ENCODE assay signal across 8 cellular contexts in genomic region chr3:66039590-66039887, GRCh38. TPM values are rescaled to one million over a fixed set of nuclear protein-coding genes. Genes with fewer than 3 reads are reported as not detected.
DNase-seq lines count a peak whose midpoint lies in the region; ATAC-seq, FAIRE-seq and TF ChIP-seq lines count a peak whose summit lies in the region.

No MANE protein-coding gene starts in this region.

- H3K4me1 ChIP-seq in keratinocyte (ENCODE audit: control insufficient read depth, extremely low read depth, insufficient read depth, low read length) (peaks cover 16% of the 10 kb centered on the region), subcutaneous abdominal adipose tissue (ENCODE audit: control insufficient read depth in 5 of 5, insufficient read depth in 5 of 5, low read length in 5 of 5) (peaks cover 0 to 41% (median 39%) of the 10 kb centered on the region in 5 donors)

- H3K4me3 ChIP-seq in keratinocyte (ENCODE audit: control insufficient read depth in 2 of 3, extremely low read depth in 1 of 3, insufficient read depth in 2 of 3, low read depth in 1 of 3, low read length in 3 of 3) (peak overlapping the region; percentile 68 to 90 (median 77)), subcutaneous abdominal adipose tissue (ENCODE audit: low read depth in 1 of 5, low read length in 5 of 5) (peak overlapping the region; percentile 69 to 93 (median 73))

- H3K9me3 Mint-ChIP-seq in activated naive CD4-positive, alpha-beta T cell treated with anti-CD3 and anti-CD28 coated beads for 36 hours, result no peaks in the 10 kb centered on the region
- peaks cover 2 to 3% of the 10 kb centered on the region in 2 donors for H3K9me3 Mint-ChIP-seq in activated naive CD4-positive, alpha-beta T cell treated with anti-CD3 and anti-CD28 coated beads, Interleukin-2, amount 50 U/mL, for 72 hours
- H3K9me3 Mint-ChIP-seq in MCF 10A (ENCODE audit: unreplicated experiment), result no peaks in the 10 kb centered on the region

- FAIRE-seq in keratinocyte (lab: Jason Lieb, UNC), result no peak

- H3K36me3 ChIP-seq in keratinocyte (ENCODE audit: control insufficient read depth in 2 of 2, extremely low read depth in 1 of 2, insufficient read depth in 2 of 2, low read length in 2 of 2) (no peaks in the 10 kb centered on the region), subcutaneous abdominal adipose tissue (ENCODE audit: control insufficient read depth in 5 of 5, insufficient read depth in 5 of 5, low read length in 5 of 5) (no peaks in the 10 kb centered on the region)

- H3K9ac ChIP-seq in keratinocyte (ENCODE audit: control insufficient read depth, extremely low read depth, insufficient read depth, low read length) (peak overlapping the region; percentile 81), subcutaneous abdominal adipose tissue (ENCODE audit: low read length in 5 of 5) (peak overlapping the region; percentile 68 to 87 (median 74))

- intact Hi-C loops in activated naive CD4-positive, alpha-beta T cell treated with anti-CD3 and anti-CD28 coated beads for 36 hours (cut with micrococcal nuclease), result loop anchor here (5.0 kb wide), 1 partner anchor 183 kb away; the partner anchor contains the start of gene SLC25A26
- intact Hi-C loops in MCF 10A (cut with micrococcal nuclease), result loop anchor here (2.0 to 5.0 kb wide), 5 partner anchors 41 to 255 kb away; no protein-coding TSS in a partner anchor

- DNase-seq in activated naive CD4-positive, alpha-beta T cell treated with anti-CD3 and anti-CD28 coated beads for 36 hours, result no peak
- DNase-seq in activated naive CD4-positive, alpha-beta T cell treated with anti-CD3 and anti-CD28 coated beads, Interleukin-2, amount 50 U/mL, for 72 hours (ENCODE audit: low spot score in 2 of 2), result no peak
- DNase-seq in MCF 10A (ENCODE audit: unreplicated experiment) (peak; percentile 16), keratinocyte (ENCODE audit: low read depth, low spot score) (no peak)
- no peak for DNase-seq in stimulated activated CD4-positive, alpha-beta T cell treated with anti-CD3 and anti-CD28 coated beads, Interleukin-12 subunit alpha, Interleukin-12 subunit beta, amount 100 ng/mL, for 4 hours

- peak overlapping the region; percentile 71 for H3K4me2 ChIP-seq in keratinocyte (ENCODE audit: control insufficient read depth, extremely low read depth, insufficient read depth, low read depth, low read length)

- CTCF ChIA-PET in activated naive CD4-positive, alpha-beta T cell treated with anti-CD3 and anti-CD28 coated beads for 36 hours (lab: Charles Lee), result no interaction called here
- CTCF ChIA-PET in MCF 10A (lab: Yijun Ruan, JAX), result interaction anchor here (0.7 to 1.6 kb wide), 4 partner anchors 33 to 601 kb away, joined by 3 read pairs; no protein-coding TSS in a partner anchor

- H2AFZ ChIP-seq in keratinocyte (ENCODE audit: control insufficient read depth, low read length), result peak overlapping the region; percentile 88

- H3K9me1 ChIP-seq in keratinocyte (ENCODE audit: control insufficient read depth, extremely low read depth, insufficient read depth, low read length), result no peaks in the 10 kb centered on the region

- H3K27me3 Mint-ChIP-seq in activated naive CD4-positive, alpha-beta T cell treated with anti-CD3 and anti-CD28 coated beads for 36 hours (ENCODE audit: low read depth), result peaks cover 63% of the 10 kb centered on the region
- H3K27me3 Mint-ChIP-seq in MCF 10A (ENCODE audit: insufficient read depth, unreplicated experiment), result peaks cover 10% of the 10 kb centered on the region

- dilution Hi-C loops in keratinocyte (cut with MboI; ENCODE audit: extremely low pct_ligation_motif_present, low sequenced_read_pairs), result no loop called here

- TF ChIP-seq CTCF in MCF 10A (IDR thresholded peaks at IDR 0.05; ENCODE audit: unreplicated experiment), result no peak
- peak in 1 of 3 experiments; percentile 1 for TF ChIP-seq CTCF in keratinocyte (optimal IDR thresholded peaks at IDR 0.05 in 1 of 3, IDR thresholded peaks at IDR 0.05 in 1 of 3, conservative IDR thresholded peaks at IDR 0.05 in 1 of 3; ENCODE audit: extremely low read depth in 1 of 3, insufficient read depth in 2 of 3, low read length in 3 of 3)

- H4K20me1 ChIP-seq in keratinocyte (ENCODE audit: control insufficient read depth, extremely low read depth, insufficient read depth, low read length), result no peaks in the 10 kb centered on the region

- H3K27me3 ChIP-seq in keratinocyte (ENCODE audit: control insufficient read depth, extremely low read depth, insufficient read depth, low read length) (no peaks in the 10 kb centered on the region), subcutaneous abdominal adipose tissue (ENCODE audit: control insufficient read depth in 5 of 5, insufficient read depth in 4 of 5, low read length in 5 of 5) (no peaks in the 10 kb centered on the region)

- no peak overlapping the region for H3K27ac Mint-ChIP-seq in activated naive CD4-positive, alpha-beta T cell treated with anti-CD3 and anti-CD28 coated beads for 36 hours
- H3K27ac Mint-ChIP-seq in activated naive CD4-positive, alpha-beta T cell treated with anti-CD3 and anti-CD28 coated beads, Interleukin-2, amount 50 U/mL, for 72 hours, result no peak overlapping the region
- H3K27ac Mint-ChIP-seq in MCF 10A (ENCODE audit: low read depth, unreplicated experiment), result no peak overlapping the region

- peaks cover 26% of the 10 kb centered on the region for H3K79me2 ChIP-seq in keratinocyte (ENCODE audit: control insufficient read depth, insufficient read depth, low read length)

- POLR2A ChIA-PET in MCF 10A (lab: Yijun Ruan, JAX), result interaction anchor here (0.6 to 1.1 kb wide), 3 partner anchors 11 to 1484 kb away, joined by 3 read pairs; no protein-coding TSS in a partner anchor

- H3K4me3 Mint-ChIP-seq in activated naive CD4-positive, alpha-beta T cell treated with anti-CD3 and anti-CD28 coated beads for 36 hours, result peak overlapping the region; percentile 42
- peak overlapping the region; percentile 91 for H3K4me3 Mint-ChIP-seq in MCF 10A (ENCODE audit: unreplicated experiment)

- peaks cover 2% of the 10 kb centered on the region for H3K36me3 Mint-ChIP-seq in activated naive CD4-positive, alpha-beta T cell treated with anti-CD3 and anti-CD28 coated beads for 36 hours (ENCODE audit: low read depth)
- H3K36me3 Mint-ChIP-seq in activated naive CD4-positive, alpha-beta T cell treated with anti-CD3 and anti-CD28 coated beads, Interleukin-2, amount 50 U/mL, for 72 hours, result peaks cover 6 to 8% of the 10 kb centered on the region in 2 donors
- H3K36me3 Mint-ChIP-seq in MCF 10A (ENCODE audit: insufficient read depth, unreplicated experiment), result no peaks in the 10 kb centered on the region

- H3K4me1 Mint-ChIP-seq in activated naive CD4-positive, alpha-beta T cell treated with anti-CD3 and anti-CD28 coated beads for 36 hours (ENCODE audit: low read depth), result peaks cover 9% of the 10 kb centered on the region
- peaks cover 23% of the 10 kb centered on the region for H3K4me1 Mint-ChIP-seq in MCF 10A (ENCODE audit: insufficient read depth, unreplicated experiment)

- H3K9me3 ChIP-seq in keratinocyte (ENCODE audit: control insufficient read depth, low read depth, low read length) (no peaks in the 10 kb centered on the region), subcutaneous abdominal adipose tissue (ENCODE audit: control insufficient read depth in 5 of 5, low read length in 5 of 5) (no peaks in the 10 kb centered on the region)

- BruUV-seq in MCF 10A (replicated peaks; lab: Mats Ljungman, UMichigan), result no TSS peak

- H3K27ac ChIP-seq in keratinocyte (ENCODE audit: control insufficient read depth, insufficient read depth, low read length), result peak overlapping the region; percentile 73
- H3K27ac ChIP-seq in subcutaneous abdominal adipose tissue (ENCODE audit: low read depth, low read length), result peak overlapping the region; percentile 94

- no peak for ATAC-seq in activated naive CD4-positive, alpha-beta T cell treated with anti-CD3 and anti-CD28 coated beads, Interleukin-2, amount 50 U/mL, for 72 hours
- ATAC-seq in GM21390 (IDR thresholded peaks at IDR 0.05; ENCODE audit: unreplicated experiment), result no peak
- ATAC-seq in GM21447 (IDR thresholded peaks at IDR 0.05; ENCODE audit: unreplicated experiment), result no peak

RNA-seq across cellular contexts. Expression of gene MAGI1, which starts 0.8 kb away (rescaled TPM):
- not detected for total RNA-seq in activated naive CD4-positive, alpha-beta T cell treated with anti-CD3 and anti-CD28 coated beads for 36 hours
- under 1 TPM in 1 of 2 donors, not detected in 1; 0.39 TPM for total RNA-seq in activated naive CD4-positive, alpha-beta T cell treated with anti-CD3 and anti-CD28 coated beads, Interleukin-2, amount 50 U/mL, for 72 hours
- total RNA-seq in MCF 10A (2022), result 6.2 and 6.3 TPM in 2 replicates
- polyA plus RNA-seq in keratinocyte, result 8.0 to 11.2 TPM (median 10.9 TPM) in 3 replicates
- 4.3 TPM for polyA plus RNA-seq in keratinocyte (2011; ENCODE audit: low read depth)
- polyA plus RNA-seq in keratinocyte (2011; cell fraction: cytosol; rRNA removed), result 8.1 and 13.1 TPM in 2 replicates
- polyA plus RNA-seq in keratinocyte (2011; cell fraction: nucleus; rRNA removed), result 23.1 and 23.6 TPM in 2 replicates
- 4.1 and 10.0 TPM in 2 replicates for polyA plus RNA-seq in keratinocyte (2012; ENCODE audit: low replicate concordance)
- polyA minus RNA-seq in keratinocyte, result 16.3 to 30.6 TPM (median 20.1 TPM) in 3 replicates
- polyA minus RNA-seq in keratinocyte (2011; cell fraction: cytosol; rRNA and poly(A)+ RNA removed), result 11.1 TPM
- 23.2 and 46.6 TPM in 2 replicates for polyA minus RNA-seq in keratinocyte (2011; cell fraction: nucleus; rRNA and poly(A)+ RNA removed)
